8 cellular contexts compared by ENCODE assay signal in the genomic region with DNA sequence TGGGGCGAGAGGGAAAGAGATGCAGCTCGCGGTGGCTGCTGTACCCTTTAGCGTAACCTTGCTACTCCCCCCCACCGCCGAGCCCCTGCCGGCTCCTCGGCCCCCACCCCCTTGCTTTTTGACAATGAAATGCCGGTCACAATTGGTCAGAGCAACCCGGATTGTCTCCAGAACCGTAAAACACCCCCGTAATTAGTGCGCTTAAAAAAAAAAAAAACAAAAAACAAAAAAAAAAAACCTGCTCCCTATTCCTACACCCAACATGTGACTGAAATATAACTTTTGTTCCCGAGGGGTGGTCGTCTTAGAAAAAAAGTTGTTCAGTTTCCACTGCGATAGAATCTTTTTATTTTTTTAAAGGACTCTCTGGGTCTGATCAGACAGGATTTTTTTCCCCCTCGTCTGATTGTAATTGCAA. TPM values are rescaled to one million over a fixed set of nuclear protein-coding genes. Genes with fewer than 3 reads are reported as not detected.
A peak's percentile ranks its signal among the peaks of the same experiment; 100 is the strongest.
DNase-seq lines count a peak whose midpoint lies in the region; ATAC-seq and TF ChIP-seq lines count a peak whose summit lies in the region.

No MANE protein-coding gene starts in this region.

- H3K27me3 Mint-ChIP-seq in HFFc6 (ENCODE audit: insufficient read depth) (peaks cover 1% of the 10 kb centered on the region), WTC11 (ENCODE audit: low read depth) (no peaks in the 10 kb centered on the region)

- no peaks in the 10 kb centered on the region for H3K36me3 ChIP-seq in skeletal muscle tissue (ENCODE audit: control insufficient read depth in 3 of 3, insufficient read depth in 3 of 3, low read length in 3 of 3)

- CTCF ChIA-PET in WTC11 (lab: Charles Lee) = interaction anchor here (0.7 to 1.2 kb wide), 3 partner anchors 13 to 367 kb away, joined by 3 to 6 read pairs (median 3); no protein-coding TSS in a partner anchor

- TF ChIP-seq CTCF in HFFc6 (IDR thresholded peaks at IDR 0.05) (no peak), WTC11 (IDR thresholded peaks at IDR 0.05) (no peak), fibroblast of villous mesenchyme (IDR thresholded peaks at IDR 0.05; ENCODE audit: insufficient read depth, low read depth, low read length) (no peak)

- POLR2A ChIA-PET in WTC11 (lab: Charles Lee) = interaction anchor here (1.0 to 1.5 kb wide), 3 partner anchors 10 to 42 kb away, joined by 3 to 5 read pairs (median 4); no protein-coding TSS in a partner anchor

- no peak for ATAC-seq in WTC11

- H3K4me1 Mint-ChIP-seq in HFFc6 (ENCODE audit: low read depth) (peaks cover 27% of the 10 kb centered on the region), WTC11 (peaks cover 42% of the 10 kb centered on the region)

- no peaks in the 10 kb centered on the region for H3K9me3 ChIP-seq in skeletal muscle tissue (ENCODE audit: control insufficient read depth in 3 of 3, low read length in 3 of 3)

- DNase-seq in HFFc6 (no peak), WTC11 (ENCODE audit: low spot score) (peak; percentile 42), fibroblast of villous mesenchyme (ENCODE audit: low read depth) (no peak), cerebellar nuclear complex (lab: John Stamatoyannopoulos, UW) (no peak), SW 1271 (lab: John Stamatoyannopoulos, UW) (no peak)
- DNase-seq in activated effector memory CD4-positive, alpha-beta T cell treated with anti-CD3 and anti-CD28 coated beads, Interleukin-2, amount 50 U/mL, for 16 hours = no peak
- DNase-seq in activated effector memory CD4-positive, alpha-beta T cell treated with Interleukin-2 at 50 U/mL for 16 hours = no peak

- H3K36me3 Mint-ChIP-seq in HFFc6 (ENCODE audit: low read depth) (no peaks in the 10 kb centered on the region; the same call in 1 of the 2 replicates), WTC11 (no peaks in the 10 kb centered on the region)

- peak overlapping the region; percentile 79 to 96 (median 88) for H3K9ac ChIP-seq in skeletal muscle tissue (ENCODE audit: low read depth in 1 of 3, low read length in 3 of 3)

- H3K27me3 ChIP-seq in skeletal muscle tissue (ENCODE audit: control insufficient read depth in 3 of 3, insufficient read depth in 3 of 3, low read length in 3 of 3) = no peaks in the 10 kb centered on the region

- no peaks in the 10 kb centered on the region for H3K9me3 Mint-ChIP-seq in HFFc6
- H3K9me3 Mint-ChIP-seq in WTC11 = no peaks in the 10 kb centered on the region

- H3K4me1 ChIP-seq in skeletal muscle tissue (ENCODE audit: control insufficient read depth in 3 of 3, insufficient read depth in 3 of 3, low read length in 3 of 3) = peaks cover 16 to 37% (median 34%) of the 10 kb centered on the region in 3 donors

- H3K27ac ChIP-seq in skeletal muscle tissue (ENCODE audit: low read depth, low read length) = peak overlapping the region; percentile 95

- H3K27ac Mint-ChIP-seq in HFFc6 (peak overlapping the region; percentile 98), WTC11 (peak overlapping the region; percentile 99)

- H3K4me3 ChIP-seq in fibroblast of villous mesenchyme (ENCODE audit: low read depth, low read length) (peak overlapping the region; percentile 98), skeletal muscle tissue (ENCODE audit: low read length in 3 of 3) (peak overlapping the region; percentile 85 to 98 (median 91))

- H3K4me3 Mint-ChIP-seq in HFFc6 (peak overlapping the region; percentile 95), WTC11 (peak overlapping the region; percentile 93)

TF ChIP-seq in WTC11, 78 proteins besides CTCF, POLR2A, EP300 and RAD21:
- no peak for TF ChIP-seq JAZF1 (CRISPR knock-in tag; IDR thresholded peaks at IDR 0.05)
- TF ChIP-seq, protein P1, sequence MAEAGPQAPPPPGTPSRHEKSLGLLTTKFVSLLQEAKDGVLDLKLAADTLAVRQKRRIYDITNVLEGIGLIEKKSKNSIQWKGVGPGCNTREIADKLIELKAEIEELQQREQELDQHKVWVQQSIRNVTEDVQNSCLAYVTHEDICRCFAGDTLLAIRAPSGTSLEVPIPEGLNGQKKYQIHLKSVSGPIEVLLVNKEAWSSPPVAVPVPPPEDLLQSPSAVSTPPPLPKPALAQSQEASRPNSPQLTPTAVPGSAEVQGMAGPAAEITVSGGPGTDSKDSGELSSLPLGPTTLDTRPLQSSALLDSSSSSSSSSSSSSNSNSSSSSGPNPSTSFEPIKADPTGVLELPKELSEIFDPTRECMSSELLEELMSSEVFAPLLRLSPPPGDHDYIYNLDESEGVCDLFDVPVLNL (CRISPR knock-in tag; IDR thresholded peaks at IDR 0.05; ENCODE audit: borderline replicate concordance, low read depth) = no peak
- TF ChIP-seq, protein P2, sequence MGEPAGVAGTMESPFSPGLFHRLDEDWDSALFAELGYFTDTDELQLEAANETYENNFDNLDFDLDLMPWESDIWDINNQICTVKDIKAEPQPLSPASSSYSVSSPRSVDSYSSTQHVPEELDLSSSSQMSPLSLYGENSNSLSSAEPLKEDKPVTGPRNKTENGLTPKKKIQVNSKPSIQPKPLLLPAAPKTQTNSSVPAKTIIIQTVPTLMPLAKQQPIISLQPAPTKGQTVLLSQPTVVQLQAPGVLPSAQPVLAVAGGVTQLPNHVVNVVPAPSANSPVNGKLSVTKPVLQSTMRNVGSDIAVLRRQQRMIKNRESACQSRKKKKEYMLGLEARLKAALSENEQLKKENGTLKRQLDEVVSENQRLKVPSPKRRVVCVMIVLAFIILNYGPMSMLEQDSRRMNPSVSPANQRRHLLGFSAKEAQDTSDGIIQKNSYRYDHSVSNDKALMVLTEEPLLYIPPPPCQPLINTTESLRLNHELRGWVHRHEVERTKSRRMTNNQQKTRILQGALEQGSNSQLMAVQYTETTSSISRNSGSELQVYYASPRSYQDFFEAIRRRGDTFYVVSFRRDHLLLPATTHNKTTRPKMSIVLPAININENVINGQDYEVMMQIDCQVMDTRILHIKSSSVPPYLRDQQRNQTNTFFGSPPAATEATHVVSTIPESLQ (CRISPR knock-in tag; IDR thresholded peaks at IDR 0.05) = no peak
- TF ChIP-seq, protein P3, sequence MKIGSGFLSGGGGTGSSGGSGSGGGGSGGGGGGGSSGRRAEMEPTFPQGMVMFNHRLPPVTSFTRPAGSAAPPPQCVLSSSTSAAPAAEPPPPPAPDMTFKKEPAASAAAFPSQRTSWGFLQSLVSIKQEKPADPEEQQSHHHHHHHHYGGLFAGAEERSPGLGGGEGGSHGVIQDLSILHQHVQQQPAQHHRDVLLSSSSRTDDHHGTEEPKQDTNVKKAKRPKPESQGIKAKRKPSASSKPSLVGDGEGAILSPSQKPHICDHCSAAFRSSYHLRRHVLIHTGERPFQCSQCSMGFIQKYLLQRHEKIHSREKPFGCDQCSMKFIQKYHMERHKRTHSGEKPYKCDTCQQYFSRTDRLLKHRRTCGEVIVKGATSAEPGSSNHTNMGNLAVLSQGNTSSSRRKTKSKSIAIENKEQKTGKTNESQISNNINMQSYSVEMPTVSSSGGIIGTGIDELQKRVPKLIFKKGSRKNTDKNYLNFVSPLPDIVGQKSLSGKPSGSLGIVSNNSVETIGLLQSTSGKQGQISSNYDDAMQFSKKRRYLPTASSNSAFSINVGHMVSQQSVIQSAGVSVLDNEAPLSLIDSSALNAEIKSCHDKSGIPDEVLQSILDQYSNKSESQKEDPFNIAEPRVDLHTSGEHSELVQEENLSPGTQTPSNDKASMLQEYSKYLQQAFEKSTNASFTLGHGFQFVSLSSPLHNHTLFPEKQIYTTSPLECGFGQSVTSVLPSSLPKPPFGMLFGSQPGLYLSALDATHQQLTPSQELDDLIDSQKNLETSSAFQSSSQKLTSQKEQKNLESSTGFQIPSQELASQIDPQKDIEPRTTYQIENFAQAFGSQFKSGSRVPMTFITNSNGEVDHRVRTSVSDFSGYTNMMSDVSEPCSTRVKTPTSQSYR (CRISPR knock-in tag; IDR thresholded peaks at IDR 0.05) = no peak
- no peak for TF ChIP-seq ZNF396 (CRISPR knock-in tag; IDR thresholded peaks at IDR 0.05; ENCODE audit: borderline replicate concordance)
- TF ChIP-seq MXD4 (CRISPR knock-in tag; IDR thresholded peaks at IDR 0.05; ENCODE audit: borderline replicate concordance) = no peak
- no peak for TF ChIP-seq PRRX2 (CRISPR knock-in tag; IDR thresholded peaks at IDR 0.05)
- no peak for TF ChIP-seq TEAD4 (CRISPR knock-in tag; IDR thresholded peaks at IDR 0.05)
- TF ChIP-seq, protein P4, sequence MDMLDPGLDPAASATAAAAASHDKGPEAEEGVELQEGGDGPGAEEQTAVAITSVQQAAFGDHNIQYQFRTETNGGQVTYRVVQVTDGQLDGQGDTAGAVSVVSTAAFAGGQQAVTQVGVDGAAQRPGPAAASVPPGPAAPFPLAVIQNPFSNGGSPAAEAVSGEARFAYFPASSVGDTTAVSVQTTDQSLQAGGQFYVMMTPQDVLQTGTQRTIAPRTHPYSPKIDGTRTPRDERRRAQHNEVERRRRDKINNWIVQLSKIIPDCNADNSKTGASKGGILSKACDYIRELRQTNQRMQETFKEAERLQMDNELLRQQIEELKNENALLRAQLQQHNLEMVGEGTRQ (CRISPR knock-in tag; IDR thresholded peaks at IDR 0.05) = no peak
- no peak for TF ChIP-seq FOXP1 (CRISPR knock-in tag; IDR thresholded peaks at IDR 0.05; ENCODE audit: borderline replicate concordance)
- TF ChIP-seq, protein P5, sequence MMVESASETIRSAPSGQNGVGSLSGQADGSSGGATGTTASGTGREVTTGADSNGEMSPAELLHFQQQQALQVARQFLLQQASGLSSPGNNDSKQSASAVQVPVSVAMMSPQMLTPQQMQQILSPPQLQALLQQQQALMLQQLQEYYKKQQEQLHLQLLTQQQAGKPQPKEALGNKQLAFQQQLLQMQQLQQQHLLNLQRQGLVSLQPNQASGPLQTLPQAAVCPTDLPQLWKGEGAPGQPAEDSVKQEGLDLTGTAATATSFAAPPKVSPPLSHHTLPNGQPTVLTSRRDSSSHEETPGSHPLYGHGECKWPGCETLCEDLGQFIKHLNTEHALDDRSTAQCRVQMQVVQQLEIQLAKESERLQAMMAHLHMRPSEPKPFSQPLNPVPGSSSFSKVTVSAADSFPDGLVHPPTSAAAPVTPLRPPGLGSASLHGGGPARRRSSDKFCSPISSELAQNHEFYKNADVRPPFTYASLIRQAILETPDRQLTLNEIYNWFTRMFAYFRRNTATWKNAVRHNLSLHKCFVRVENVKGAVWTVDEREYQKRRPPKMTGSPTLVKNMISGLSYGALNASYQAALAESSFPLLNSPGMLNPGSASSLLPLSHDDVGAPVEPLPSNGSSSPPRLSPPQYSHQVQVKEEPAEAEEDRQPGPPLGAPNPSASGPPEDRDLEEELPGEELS (CRISPR knock-in tag; IDR thresholded peaks at IDR 0.05) = no peak

RNA-seq across cellular contexts. Expression of a gene that starts 0.8 kb away (rescaled TPM):
- 10 to 100 TPM; 14.6 to 20.5 (median 16.6) TPM for total RNA-seq in HFFc6 (2021; fragmentation: NEBNext Ultra II Directional; extraction: Animal tissue kit (Norgen Biotek cat#: 25700))
- total RNA-seq in WTC11 (2021) = 13.8 to 23.5 TPM (median 16.7 TPM) in 3 replicates
- 11.2 and 18.4 TPM in 2 replicates for total RNA-seq in fibroblast of villous mesenchyme
- total RNA-seq in skeletal muscle tissue = 4.2 TPM
